ENCODE assay signal across 23 cellular contexts in the genomic region with DNA sequence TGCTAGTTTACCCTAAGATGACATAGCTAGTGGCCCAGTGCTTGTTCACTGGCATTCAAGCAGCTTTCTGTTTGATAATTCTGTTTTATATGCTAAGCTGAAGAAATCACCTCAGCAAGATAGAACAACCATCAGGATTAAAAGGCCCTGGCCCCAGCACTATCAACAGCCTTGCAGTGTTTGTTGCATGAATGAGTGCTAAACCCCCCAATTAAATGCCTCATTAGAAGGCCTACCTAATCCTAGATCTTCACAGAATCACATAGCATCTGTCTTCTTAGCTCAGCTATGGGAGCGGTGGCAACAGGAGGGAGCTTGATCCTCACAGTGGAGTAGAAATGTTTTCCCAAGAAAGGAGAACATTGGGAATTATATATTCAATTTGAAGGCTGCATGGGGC.
DNase-seq lines count a peak whose midpoint lies in the region; ATAC-seq, FAIRE-seq and TF ChIP-seq lines count a peak whose summit lies in the region.
"Had no signal": no experiment of that assay in that cellular context is flagged by ENCODE, and none has a peak within 500 bp of the region (broad histone marks: within the 10 kb centered on the region; RNA-seq: fewer than 3 reads in every experiment).

No MANE protein-coding gene starts in this region.

- H3K9me3 Mint-ChIP-seq in T-helper 2 cell treated with Interferon-gamma antibody and Interleukin-4, amounts not matched to agents 5 μg/mL and 100 μg/mL, for 36 hours: no peaks in the 10 kb centered on the region
- no peaks in the 10 kb centered on the region for H3K9me3 Mint-ChIP-seq in activated CD4-positive, alpha-beta T cell treated with anti-CD3 and anti-CD28 coated beads for 36 hours (ENCODE audit: low read depth)

- H3K4me1 ChIP-seq in mesendoderm (ENCODE audit: control insufficient read depth, low read depth, low read length): no peaks in the 10 kb centered on the region
- H3K4me1 ChIP-seq: BE2C had no signal

- FAIRE-seq in urothelium cell line (lab: Jason Lieb, UNC): no peak
- FAIRE-seq: A204.1, GM19239, H54, HTR-8/SVneo, K562 had no signal

- H3K27ac ChIP-seq in HL-60 (replicated peaks) (peak overlapping the region; percentile 75), mesendoderm (ENCODE audit: low read depth, low read length) (no peak overlapping the region)

- H3K9ac ChIP-seq in mesendoderm (ENCODE audit: low read length): no peak overlapping the region

- POLR2A ChIA-PET in activated CD4-positive, alpha-beta T cell treated with anti-CD3 and anti-CD28 coated beads for 36 hours (lab: Charles Lee): no interaction called here

- intact Hi-C loops in activated CD4-positive, alpha-beta T cell treated with anti-CD3 and anti-CD28 coated beads for 36 hours (cut with DNase I, micrococcal nuclease): no loop called here

- ATAC-seq in activated CD4-positive, alpha-beta T cell treated with anti-CD3 and anti-CD28 coated beads for 36 hours: no peak
- ATAC-seq: K562 had no signal

- H4K8ac ChIP-seq in mesendoderm (ENCODE audit: low read depth, low read length): no peak overlapping the region

- no peaks in the 10 kb centered on the region for H3K79me2 ChIP-seq in mesendoderm (ENCODE audit: control insufficient read depth, insufficient read depth, low read length)

- H2AK5ac ChIP-seq in mesendoderm (ENCODE audit: low read length): no peak overlapping the region

- no peak overlapping the region for H4K5ac ChIP-seq in mesendoderm (ENCODE audit: low read length)

- no peak overlapping the region for H3K4ac ChIP-seq in mesendoderm (ENCODE audit: low read depth, low read length)

- TF ChIP-seq CTCF in HL-60 (IDR thresholded peaks at IDR 0.05; ENCODE audit: insufficient read depth, low read length): no peak

- no CpG with 5 or more reads among the region's 1 CpG for WGBS in mesendoderm (ENCODE audit: extremely low coverage, insufficient coverage, low lambda C conversion rate)

- no peaks in the 10 kb centered on the region for H3K36me3 Mint-ChIP-seq in T-helper 2 cell treated with Interferon-gamma antibody and Interleukin-4, amounts not matched to agents 5 μg/mL and 100 μg/mL, for 36 hours (ENCODE audit: low read depth)
- no peaks in the 10 kb centered on the region for H3K36me3 Mint-ChIP-seq in activated CD4-positive, alpha-beta T cell treated with anti-CD3 and anti-CD28 coated beads for 36 hours (ENCODE audit: low read depth)
- H3K36me3 Mint-ChIP-seq: CD4-positive, CD25-positive, alpha-beta regulatory T cell; CD8-positive, alpha-beta memory T cell had no signal

- no peaks in the 10 kb centered on the region for H3K4me1 Mint-ChIP-seq in T-helper 2 cell treated with Interferon-gamma antibody and Interleukin-4, amounts not matched to agents 5 μg/mL and 100 μg/mL, for 36 hours (ENCODE audit: low read depth)
- H3K4me1 Mint-ChIP-seq in activated CD4-positive, alpha-beta T cell treated with anti-CD3 and anti-CD28 coated beads for 36 hours: no peaks in the 10 kb centered on the region
- H3K4me1 Mint-ChIP-seq: CD4-positive, CD25-positive, alpha-beta regulatory T cell; CD8-positive, alpha-beta memory T cell had no signal

- no peak overlapping the region for H3K4me2 ChIP-seq in mesendoderm (ENCODE audit: low read length)

- no peak overlapping the region for H2BK5ac ChIP-seq in mesendoderm (ENCODE audit: low read length)

- H3K27ac Mint-ChIP-seq in T-helper 2 cell treated with Interferon-gamma antibody and Interleukin-4, amounts not matched to agents 5 μg/mL and 100 μg/mL, for 36 hours: no peak overlapping the region
- no peak overlapping the region for H3K27ac Mint-ChIP-seq in activated CD4-positive, alpha-beta T cell treated with anti-CD3 and anti-CD28 coated beads for 36 hours
- H3K27ac Mint-ChIP-seq: CD4-positive, CD25-positive, alpha-beta regulatory T cell had no signal

- H3K4me3 Mint-ChIP-seq in T-helper 2 cell treated with Interferon-gamma antibody and Interleukin-4, amounts not matched to agents 5 μg/mL and 100 μg/mL, for 36 hours: no peak overlapping the region
- no peak overlapping the region for H3K4me3 Mint-ChIP-seq in activated CD4-positive, alpha-beta T cell treated with anti-CD3 and anti-CD28 coated beads for 36 hours
- H3K4me3 Mint-ChIP-seq: CD4-positive, CD25-positive, alpha-beta regulatory T cell; CD8-positive, alpha-beta memory T cell had no signal

- no peaks in the 10 kb centered on the region for H3K27me3 ChIP-seq in HL-60 (ENCODE audit: insufficient read depth, poor library complexity, severe bottlenecking)
- no peaks in the 10 kb centered on the region for H3K27me3 ChIP-seq in mesendoderm (ENCODE audit: insufficient read depth, low read length, poor library complexity)
- H3K27me3 ChIP-seq: BE2C had no signal

- no peak overlapping the region for H3K4me3 ChIP-seq in HL-60 (replicated peaks; ENCODE audit: insufficient read depth, low read length)
- H3K4me3 ChIP-seq in mesendoderm (ENCODE audit: low read length): no peak overlapping the region
- H3K4me3 ChIP-seq: K562 had no signal

- no peaks in the 10 kb centered on the region for H3K27me3 Mint-ChIP-seq in T-helper 2 cell treated with Interferon-gamma antibody and Interleukin-4, amounts not matched to agents 5 μg/mL and 100 μg/mL, for 36 hours (ENCODE audit: low read depth)
- peaks cover 2% of the 10 kb centered on the region for H3K27me3 Mint-ChIP-seq in activated CD4-positive, alpha-beta T cell treated with anti-CD3 and anti-CD28 coated beads for 36 hours
- H3K27me3 Mint-ChIP-seq: CD8-positive, alpha-beta memory T cell had no signal

- CTCF ChIA-PET in activated CD4-positive, alpha-beta T cell treated with anti-CD3 and anti-CD28 coated beads for 36 hours (lab: Charles Lee): no interaction called here

- no peak overlapping the region for H3K23ac ChIP-seq in mesendoderm (ENCODE audit: low read length)

- H3K56ac ChIP-seq in mesendoderm (ENCODE audit: low read length): no peak overlapping the region

- no peaks in the 10 kb centered on the region for H3K36me3 ChIP-seq in mesendoderm (ENCODE audit: control insufficient read depth, insufficient read depth, low read length)
- H3K36me3 ChIP-seq: BE2C had no signal

- H3K18ac ChIP-seq in mesendoderm (ENCODE audit: low read length): no peak overlapping the region

- H2BK15ac ChIP-seq in mesendoderm (replicated peaks; ENCODE audit: low read depth): no peak overlapping the region

- DNase-seq in HL-60 (ENCODE audit: low read depth in 1 of 2, low spot score in 1 of 2) (no peak), NCI-H82 treated with DMSO at 0.1 percent for 48 hours (lab: John Stamatoyannopoulos, UW; ENCODE audit: unreplicated experiment) (peak; percentile 98), mesendoderm (peak; percentile 47), NCI-H1436 (lab: John Stamatoyannopoulos, UW) (no peak), urothelium cell line (ENCODE audit: low spot score) (no peak)
- DNase-seq in T-helper 2 cell treated with Interferon-gamma antibody and Interleukin-4, amounts not matched to agents 5 μg/mL and 100 μg/mL, for 36 hours (ENCODE audit: low spot score): no peak
- no peak for DNase-seq in activated CD4-positive, alpha-beta T cell treated with anti-CD3 and anti-CD28 coated beads for 36 hours
- DNase-seq: ACHN; BE2C; C1 segment of cervical spinal cord; CD4-positive, CD25-positive, alpha-beta regulatory T cell; CD8-positive, alpha-beta memory T cell; COR-L47; DMS153; DMS79 treated with DMSO at 0.1 percent for 48 hours; GF-D8; HCEC 1CT; IMR-90 had no signal

- H3K79me1 ChIP-seq in mesendoderm (ENCODE audit: low read length): no peaks in the 10 kb centered on the region

- no peak overlapping the region for H2BK120ac ChIP-seq in mesendoderm (ENCODE audit: low read depth, low read length)

Comparison
In these comparisons a context has a peak if more than half of its experiments do, and no peak if none do; other contexts are left out.
1. DNase-seq: peak in NCI-H82 treated with DMSO at 0.1 percent for 48 hours (single experiment) and mesendoderm (single experiment); none in HL-60 (0 of 2), T-helper 2 cell treated with Interferon-gamma antibody and Interleukin-4, amounts not matched to agents 5 μg/mL and 100 μg/mL, for 36 hours (single experiment), NCI-H1436 (single experiment), activated CD4-positive, alpha-beta T cell treated with anti-CD3 and anti-CD28 coated beads for 36 hours (single experiment) and urothelium cell line (single experiment).